22 cellular contexts compared by ENCODE assay signal in genomic region chrX:139902559-139902958, GRCh38.
"Had no signal": no experiment of that assay in that cellular context is flagged by ENCODE, and none has a peak within 500 bp of the region (broad histone marks: within the 10 kb centered on the region; RNA-seq: fewer than 3 reads in every experiment).

No MANE protein-coding gene starts in this region.

- H3K27me3 Mint-ChIP-seq: IgD-negative memory B cell had no signal

- H3K27me3 ChIP-seq: SJSA1 had no signal

- H3K27ac Mint-ChIP-seq: IgD-negative memory B cell had no signal

- H3K9ac ChIP-seq: KMS-11 had no signal

- H3K36me3 ChIP-seq: SJSA1 had no signal

- DNase-seq: Kasumi-1, MM.1S, NCI-H1092 treated with DMSO at 0.1 percent for 48 hours, NCI-H1436, NCI-H187, NCI-H2029, NCI-H2081 treated with DMSO at 0.1 percent for 48 hours, NCI-H2227 treated with DMSO at 0.1 percent for 48 hours, NCI-H524 treated with DMSO at 0.1 percent for 48 hours, NCI-H69, NCI-H774, Right ventricle myocardium superior, RPMI8226, SIG-M5 had no signal

- H3K4me3 Mint-ChIP-seq: IgD-negative memory B cell had no signal

- H3K4me2 ChIP-seq: KMS-11 had no signal

- FAIRE-seq: HTR-8/SVneo, K562, RCC 7860 had no signal

- ATAC-seq: K562 had no signal

- H3K36me3 Mint-ChIP-seq: IgD-negative memory B cell had no signal

- H3K9me3 Mint-ChIP-seq: IgD-negative memory B cell had no signal

- H3K27ac ChIP-seq: HL-60, KMS-11, SJSA1, SK-N-MC had no signal

- H3K4me3 ChIP-seq: K562, SJSA1, SK-N-MC had no signal
